Comparison of ENCODE assay signal across 7 cellular contexts in genomic region chr3:130107333-130107995, GRCh38. TPM values are rescaled to one million over a fixed set of nuclear protein-coding genes. Genes with fewer than 3 reads are reported as not detected.
"Had no signal": no experiment of that assay in that cellular context is flagged by ENCODE, and none has a peak within 500 bp of the region (broad histone marks: within the 10 kb centered on the region; RNA-seq: fewer than 3 reads in every experiment).

No MANE protein-coding gene starts in this region.

RNA-seq across cellular contexts. Expression of gene ALG1L2, which starts 25.8 kb away (rescaled TPM):
- total RNA-seq: HT-29, LHCN-M2, MCF 10A, NCI-H460, Right ventricle myocardium inferior, RPMI7951, SJCRH30 had no signal
